In genomic region chr9:36866840-36867239, GRCh38 we compare ENCODE assay signal across 1 cellular context.
TF ChIP-seq lines count a peak whose summit lies in the region.

No MANE protein-coding gene starts in this region.

TF ChIP-seq in HCT116, 20 proteins besides CTCF, POLR2A, EP300 and RAD21 (continued from another document):
- TF ChIP-seq, protein P1, sequence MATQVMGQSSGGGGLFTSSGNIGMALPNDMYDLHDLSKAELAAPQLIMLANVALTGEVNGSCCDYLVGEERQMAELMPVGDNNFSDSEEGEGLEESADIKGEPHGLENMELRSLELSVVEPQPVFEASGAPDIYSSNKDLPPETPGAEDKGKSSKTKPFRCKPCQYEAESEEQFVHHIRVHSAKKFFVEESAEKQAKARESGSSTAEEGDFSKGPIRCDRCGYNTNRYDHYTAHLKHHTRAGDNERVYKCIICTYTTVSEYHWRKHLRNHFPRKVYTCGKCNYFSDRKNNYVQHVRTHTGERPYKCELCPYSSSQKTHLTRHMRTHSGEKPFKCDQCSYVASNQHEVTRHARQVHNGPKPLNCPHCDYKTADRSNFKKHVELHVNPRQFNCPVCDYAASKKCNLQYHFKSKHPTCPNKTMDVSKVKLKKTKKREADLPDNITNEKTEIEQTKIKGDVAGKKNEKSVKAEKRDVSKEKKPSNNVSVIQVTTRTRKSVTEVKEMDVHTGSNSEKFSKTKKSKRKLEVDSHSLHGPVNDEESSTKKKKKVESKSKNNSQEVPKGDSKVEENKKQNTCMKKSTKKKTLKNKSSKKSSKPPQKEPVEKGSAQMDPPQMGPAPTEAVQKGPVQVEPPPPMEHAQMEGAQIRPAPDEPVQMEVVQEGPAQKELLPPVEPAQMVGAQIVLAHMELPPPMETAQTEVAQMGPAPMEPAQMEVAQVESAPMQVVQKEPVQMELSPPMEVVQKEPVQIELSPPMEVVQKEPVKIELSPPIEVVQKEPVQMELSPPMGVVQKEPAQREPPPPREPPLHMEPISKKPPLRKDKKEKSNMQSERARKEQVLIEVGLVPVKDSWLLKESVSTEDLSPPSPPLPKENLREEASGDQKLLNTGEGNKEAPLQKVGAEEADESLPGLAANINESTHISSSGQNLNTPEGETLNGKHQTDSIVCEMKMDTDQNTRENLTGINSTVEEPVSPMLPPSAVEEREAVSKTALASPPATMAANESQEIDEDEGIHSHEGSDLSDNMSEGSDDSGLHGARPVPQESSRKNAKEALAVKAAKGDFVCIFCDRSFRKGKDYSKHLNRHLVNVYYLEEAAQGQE (IDR thresholded peaks at IDR 0.05; ENCODE audit: low read depth) = no peak
- TF ChIP-seq SRF (IDR thresholded peaks at IDR 0.05; ENCODE audit: low read depth) (no peak), ZNF274 (IDR thresholded peaks at IDR 0.05; ENCODE audit: low read depth, low read length) (no peak)
TF ChIP-seq in HCT116: peak in this region for 0.
